In genomic region chr7:47100148-47100547, GRCh38 we compare ENCODE assay signal across 14 cellular contexts.
A peak's percentile ranks its signal among the peaks of the same experiment; 100 is the strongest.
DNase-seq lines count a peak whose midpoint lies in the region; ATAC-seq, FAIRE-seq and TF ChIP-seq lines count a peak whose summit lies in the region.
"Had no signal": no experiment of that assay in that cellular context is flagged by ENCODE, and none has a peak within 500 bp of the region (broad histone marks: within the 10 kb centered on the region; RNA-seq: fewer than 3 reads in every experiment).

No MANE protein-coding gene starts in this region.

- H3K79me2 ChIP-seq in GM23248 (ENCODE audit: insufficient read depth), result no peaks in the 10 kb centered on the region
- no peaks in the 10 kb centered on the region for H3K79me2 ChIP-seq in PC-3 (ENCODE audit: low read length)

- no peaks in the 10 kb centered on the region for H4K20me1 ChIP-seq in GM23248 (ENCODE audit: insufficient read depth)
- H4K20me1 ChIP-seq in PC-3 (ENCODE audit: low read length), result no peaks in the 10 kb centered on the region

- H3K36me3 Mint-ChIP-seq in activated naive CD4-positive, alpha-beta T cell treated with anti-CD3 and anti-CD28 coated beads, Interleukin-2, amount 10 ng/mL, durations not matched to agents 7 days and 5 days, result no peaks in the 10 kb centered on the region
- H3K36me3 Mint-ChIP-seq: CD4-positive, alpha-beta memory T cell had no signal

- H3K36me3 ChIP-seq in GM23248 (ENCODE audit: low read depth) (no peaks in the 10 kb centered on the region), PC-3 (ENCODE audit: low read depth, low read length) (no peaks in the 10 kb centered on the region)
- H3K36me3 ChIP-seq: BE2C had no signal

- H3K4me1 ChIP-seq in A549 (peaks cover 4% of the 10 kb centered on the region; the same call in 1 of the 3 replicates), GM23248 (ENCODE audit: insufficient read depth) (peaks cover 9% of the 10 kb centered on the region), PC-3 (ENCODE audit: insufficient read depth, low read length) (no peaks in the 10 kb centered on the region)
- H3K4me1 ChIP-seq: BE2C had no signal

- no peak for ATAC-seq in A549
- ATAC-seq in PC-3, result no peak
- no peak for ATAC-seq in left colon
- no peak for ATAC-seq in GM21447 (IDR thresholded peaks at IDR 0.05; ENCODE audit: unreplicated experiment)

- in situ Hi-C loops in GM23248 (cut with MboI), result no loop called here

- H3K4me1 Mint-ChIP-seq in activated naive CD4-positive, alpha-beta T cell treated with anti-CD3 and anti-CD28 coated beads, Interleukin-2, amount 10 ng/mL, durations not matched to agents 7 days and 5 days, result no peaks in the 10 kb centered on the region
- H3K4me1 Mint-ChIP-seq: CD4-positive, alpha-beta memory T cell had no signal

- H3K27me3 Mint-ChIP-seq in activated naive CD4-positive, alpha-beta T cell treated with anti-CD3 and anti-CD28 coated beads, Interleukin-2, amount 10 ng/mL, durations not matched to agents 7 days and 5 days, result no peaks in the 10 kb centered on the region
- H3K27me3 Mint-ChIP-seq: CD4-positive, alpha-beta memory T cell had no signal

- no peak overlapping the region for H3K4me3 Mint-ChIP-seq in activated naive CD4-positive, alpha-beta T cell treated with anti-CD3 and anti-CD28 coated beads, Interleukin-2, amount 10 ng/mL, durations not matched to agents 7 days and 5 days
- H3K4me3 Mint-ChIP-seq: CD4-positive, alpha-beta memory T cell had no signal

- no peak for TF ChIP-seq POLR2A in A549 (IDR thresholded peaks at IDR 0.05; ENCODE audit: low read length)

- TF ChIP-seq CTCF in A549 (IDR thresholded peaks at IDR 0.05), result no peak
- no peak for TF ChIP-seq CTCF in PC-3 (conservative IDR thresholded peaks at IDR 0.05; ENCODE audit: low read depth, low read length)

- no peaks in the 10 kb centered on the region for H3F3A ChIP-seq in GM23248 (ENCODE audit: insufficient read depth)
- H3F3A ChIP-seq in PC-3 (ENCODE audit: low read length, unreplicated experiment), result no peaks in the 10 kb centered on the region

- no peak overlapping the region for H3K27ac Mint-ChIP-seq in activated naive CD4-positive, alpha-beta T cell treated with anti-CD3 and anti-CD28 coated beads, Interleukin-2, amount 10 ng/mL, durations not matched to agents 7 days and 5 days
- H3K27ac Mint-ChIP-seq: CD4-positive, alpha-beta memory T cell had no signal

- WGBS in A549 (ENCODE audit: missing lambda C conversion rate), result 62% methylated on average over 3 of the region's 3 CpGs
- 80 to 82% methylated on average over 3 of the region's 3 CpGs for WGBS in GM23248 (ENCODE audit: low coverage in 1 of 2, low lambda C conversion rate in 2 of 2, missing lambda C conversion rate in 2 of 2), 2 experiments

- H3K4me2 ChIP-seq in A549 (peak overlapping the region; percentile 77), GM23248 (ENCODE audit: unreplicated experiment) (peak overlapping the region; percentile 57), PC-3 (ENCODE audit: low read length) (peak overlapping the region; percentile 85)

- peak overlapping the region; percentile 19; the same call in 1 of the 2 replicates for H3K9ac ChIP-seq in GM23248
- H3K9ac ChIP-seq in PC-3 (ENCODE audit: low read length), result no peak overlapping the region

- no peaks in the 10 kb centered on the region for H3K9me2 ChIP-seq in GM23248 (ENCODE audit: insufficient read depth)
- no peaks in the 10 kb centered on the region for H3K9me2 ChIP-seq in PC-3 (replicated peaks; ENCODE audit: low read length)

- no peak for TF ChIP-seq RAD21 in A549 (conservative IDR thresholded peaks at IDR 0.05 in 1 of 2, IDR thresholded peaks at IDR 0.05 in 1 of 2)

- POLR2A ChIA-PET in A549 (lab: Yijun Ruan, JAX) (no interaction called here), PC-3 (lab: Charles Lee; ENCODE audit: unreplicated experiment) (no interaction called here)

- no peak for TF ChIP-seq EP300 in A549 (IDR thresholded peaks at IDR 0.05)

- peak; percentile 74 for FAIRE-seq in A549 (lab: Jason Lieb, UNC)
- FAIRE-seq in endometrium (lab: Jason Lieb, UNC), result peak; percentile 12
- FAIRE-seq: G401.6, GM12891, H1 had no signal

- no TSS peak for BruUV-seq in PC-3 (replicated peaks; lab: Mats Ljungman, UMichigan)

- H2AFZ ChIP-seq in GM23248 (peak overlapping the region; percentile 71; the same call in 1 of the 2 replicates), PC-3 (ENCODE audit: low read length) (peak overlapping the region; percentile 87)

- H3K9me3 Mint-ChIP-seq in activated naive CD4-positive, alpha-beta T cell treated with anti-CD3 and anti-CD28 coated beads, Interleukin-2, amount 10 ng/mL, durations not matched to agents 7 days and 5 days, result no peaks in the 10 kb centered on the region

- CTCF ChIA-PET in A549 (lab: Yijun Ruan, JAX) (interaction anchor here (1.1 to 4.8 kb wide), 19 partner anchors 9 to 1236 kb away, joined by 3 to 40 read pairs (median 4); partner anchors contain the start of gene IGFBP3), PC-3 (lab: Charles Lee) (interaction anchor here (0.6 to 1.1 kb wide), 3 partner anchors 133 to 1205 kb away, joined by 3 read pairs; no protein-coding TSS in a partner anchor)
- CTCF ChIA-PET in activated naive CD4-positive, alpha-beta T cell treated with anti-CD3 and anti-CD28 coated beads, Interleukin-2, amount 10 ng/mL, durations not matched to agents 7 days and 5 days (lab: Charles Lee), result interaction anchor here (1.3 kb wide), 1 partner anchor 1178 kb away, joined by 3 read pairs; no protein-coding TSS in a partner anchor

- 0 out of 6 replicates have a peak overlapping the region, but pooled peaks of 1 of the 2 experiments have one; percentile 23 for H3K27ac ChIP-seq in A549
- H3K27ac ChIP-seq in GM23248, result no peak overlapping the region
- H3K27ac ChIP-seq in PC-3 (ENCODE audit: low read length), result no peak overlapping the region
- H3K27ac ChIP-seq: C4-2B had no signal

- H3K4me3 ChIP-seq in A549, result no peak overlapping the region
- H3K4me3 ChIP-seq in GM23248, result peak overlapping the region; percentile 52; the same call in 1 of the 2 replicates
- peak overlapping the region; percentile 67; the same call in 1 of the 2 replicates for H3K4me3 ChIP-seq in PC-3 (ENCODE audit: low read length)

- no peaks in the 10 kb centered on the region for H3K9me3 ChIP-seq in A549
- H3K9me3 ChIP-seq in GM23248 (ENCODE audit: low read depth), result no peaks in the 10 kb centered on the region
- H3K9me3 ChIP-seq in PC-3 (ENCODE audit: low read length), result no peaks in the 10 kb centered on the region
- H3K9me3 ChIP-seq: BE2C had no signal

- intact Hi-C loops in PC-3 (cut with micrococcal nuclease), result loop anchor here (5.0 kb wide), 2 partner anchors 323 to 1183 kb away; no protein-coding TSS in a partner anchor
- intact Hi-C loops in left colon (cut with DNase I, micrococcal nuclease), result no loop called here

- DNase-seq in A549 (ENCODE audit: low read depth in 1 of 2, low spot score in 1 of 2) (no peak), GM23248 (no peak), PC-3 (no peak), left colon (no peak)
- no peak for DNase-seq in activated naive CD4-positive, alpha-beta T cell treated with anti-CD3 and anti-CD28 coated beads, Interleukin-2, amount 10 ng/mL, durations not matched to agents 7 days and 5 days
- DNase-seq: CD4-positive, alpha-beta memory T cell; DMS79 had no signal

- H3K27me3 ChIP-seq in GM23248 (replicated peaks; ENCODE audit: insufficient read depth) (no peaks in the 10 kb centered on the region), PC-3 (ENCODE audit: low read length) (no peaks in the 10 kb centered on the region)
- H3K27me3 ChIP-seq: BE2C had no signal

TF ChIP-seq in A549, 52 proteins besides CTCF, POLR2A, EP300 and RAD21:
- peak; percentile 87 for TF ChIP-seq MAFK (IDR thresholded peaks at IDR 0.05; ENCODE audit: partially characterized antibody)
- no peak for TF ChIP-seq FOXS1 (CRISPR knock-in tag; IDR thresholded peaks at IDR 0.05)
